7 cellular contexts compared by ENCODE assay signal in the genomic region with DNA sequence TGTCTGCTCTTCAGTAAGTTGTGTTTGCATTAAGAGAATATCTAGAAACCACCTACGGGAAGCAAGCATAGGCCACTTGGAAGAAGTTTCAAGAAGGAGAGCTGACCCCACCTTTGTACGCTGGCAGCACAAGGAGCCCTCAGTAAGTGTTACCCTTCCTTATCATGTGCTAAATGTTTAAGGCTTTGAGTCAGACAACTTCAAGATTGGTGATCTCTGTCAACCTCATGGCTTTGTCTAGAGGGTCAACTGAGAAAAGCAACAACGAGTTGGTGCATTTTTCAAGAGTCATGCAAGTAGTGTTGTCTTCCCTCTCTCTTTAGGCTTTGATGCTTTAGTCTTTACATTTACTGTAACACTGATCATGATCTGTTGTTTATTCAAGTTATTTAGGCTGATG. TPM values are rescaled to one million over a fixed set of nuclear protein-coding genes. Genes with fewer than 3 reads are reported as not detected.
"Had no signal": no experiment of that assay in that cellular context is flagged by ENCODE, and none has a peak within 500 bp of the region (broad histone marks: within the 10 kb centered on the region; RNA-seq: fewer than 3 reads in every experiment).

No MANE protein-coding gene starts in this region.

- DNase-seq: IMR-90, KBM-7, KG1 had no signal

- H3K27ac Mint-ChIP-seq: IgD-negative memory B cell had no signal

- ATAC-seq: K562 had no signal

- H3K36me3 Mint-ChIP-seq: IgD-negative memory B cell had no signal

- H3K27me3 Mint-ChIP-seq: IgD-negative memory B cell had no signal

- H3K4me2 ChIP-seq: KMS-11 had no signal

- H3K4me3 Mint-ChIP-seq: IgD-negative memory B cell had no signal

- H3K27ac ChIP-seq: HL-60, KMS-11 had no signal

- H3K9ac ChIP-seq: KMS-11 had no signal

- H3K4me3 ChIP-seq: K562 had no signal

- H3K4me1 Mint-ChIP-seq: IgD-negative memory B cell had no signal

RNA-seq across cellular contexts. Expression of a gene that starts 53.2 kb away (rescaled TPM):
- total RNA-seq: K562 had no signal
- polyA plus RNA-seq: IgD-negative memory B cell, K562 had no signal
